In the genomic region with DNA sequence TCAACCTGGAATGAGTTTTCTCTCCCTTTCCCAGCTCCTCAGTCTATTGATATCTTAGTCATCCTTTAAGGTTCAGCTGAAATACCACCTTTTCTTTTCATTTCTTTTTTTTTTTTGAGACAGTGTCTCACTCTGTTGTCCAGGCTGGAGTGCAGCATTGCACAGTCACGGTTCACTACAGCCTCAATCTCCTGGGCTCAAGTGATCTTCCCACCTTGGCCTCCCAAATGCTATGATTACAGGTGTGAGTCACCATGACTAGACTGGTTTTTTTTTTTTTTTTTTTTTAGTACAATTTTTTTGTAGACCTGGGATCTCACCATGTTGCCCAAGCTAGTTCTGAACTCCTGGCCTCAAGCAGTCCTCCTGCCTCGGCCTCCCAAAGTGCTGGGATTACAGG, we compare ENCODE assay signal across 1 cellular context.
TF ChIP-seq lines count a peak whose summit lies in the region.

No MANE protein-coding gene starts in this region.

TF ChIP-seq in SK-N-SH treated with all-trans-retinoic acid at 6 μM for 48 hours, 23 proteins besides CTCF, POLR2A, EP300 and RAD21 (continued from another document):
- TF ChIP-seq TSHZ2 (CRISPR knock-in tag; IDR thresholded peaks at IDR 0.05) (no peak), TOX (CRISPR knock-in tag; IDR thresholded peaks at IDR 0.05; ENCODE audit: borderline replicate concordance) (no peak), ZFP30 (CRISPR knock-in tag; IDR thresholded peaks at IDR 0.05) (no peak), PATZ1 (CRISPR knock-in tag; IDR thresholded peaks at IDR 0.05; ENCODE audit: borderline replicate concordance) (no peak), ZNF70 (CRISPR knock-in tag; IDR thresholded peaks at IDR 0.05) (no peak), SNAI2 (CRISPR knock-in tag; IDR thresholded peaks at IDR 0.05) (no peak)
